Comparison of ENCODE assay signal across 29 cellular contexts in the genomic region with DNA sequence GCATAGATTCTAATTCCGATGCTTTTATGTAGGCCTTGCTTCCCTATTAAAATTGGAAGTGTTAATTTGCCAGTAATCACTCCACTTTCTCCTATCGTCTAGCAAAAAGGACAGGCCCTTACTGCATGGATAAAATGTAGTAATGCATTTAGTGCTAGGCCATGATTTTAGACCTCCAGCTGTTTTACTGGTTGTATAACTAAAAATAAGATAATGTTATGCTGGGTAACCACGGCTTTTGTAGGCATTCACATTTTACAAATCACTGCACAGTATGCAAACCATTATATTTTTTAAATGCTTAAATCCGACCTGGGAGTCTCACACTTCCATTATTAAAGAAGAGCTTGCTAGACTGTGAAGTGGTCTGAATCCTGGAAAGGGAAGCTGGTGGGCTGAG.
"Had no signal": no experiment of that assay in that cellular context is flagged by ENCODE, and none has a peak within 500 bp of the region (broad histone marks: within the 10 kb centered on the region; RNA-seq: fewer than 3 reads in every experiment).

No MANE protein-coding gene starts in this region.

- H3K27ac Mint-ChIP-seq: mesothelial cell of epicardium; naive thymus-derived CD8-positive, alpha-beta T cell; nephron progenitor cell; stimulated activated memory B cell treated with anti-CD40 and anti-IgM and Interleukin-4, amounts not matched to agents 10 μg/mL and 1 μg/mL and 100 μg/mL, for 72 hours; type B pancreatic cell had no signal

- ATAC-seq: foreskin keratinocyte; gastroesophageal sphincter; heart right ventricle; left cardiac atrium; left lung; mucosa of descending colon; naive thymus-derived CD8-positive, alpha-beta T cell; sciatic nerve; stimulated activated memory B cell treated with anti-CD40 and anti-IgM and Interleukin-4, amounts not matched to agents 10 μg/mL and 1 μg/mL and 100 μg/mL, for 72 hours; stimulated activated naive CD8-positive, alpha-beta T cell treated with anti-CD3 and anti-CD28 coated beads, Interleukin-15, Interleukin-2, amounts not matched to agents 100 U/mL and 50 U/mL, for 24 hours had no signal

- H3K4me1 ChIP-seq: esophagus muscularis mucosa, gastroesophageal sphincter, heart right ventricle, left lung, prostate gland, right atrium auricular region, spleen, testis, tibial artery had no signal

- H3K27me3 ChIP-seq: esophagus muscularis mucosa, foreskin keratinocyte, left lung, right atrium auricular region, spleen, testis, tibial artery had no signal

- H3K4me3 Mint-ChIP-seq: mesothelial cell of epicardium; naive thymus-derived CD8-positive, alpha-beta T cell; nephron progenitor cell; stimulated activated memory B cell treated with anti-CD40 and anti-IgM and Interleukin-4, amounts not matched to agents 10 μg/mL and 1 μg/mL and 100 μg/mL, for 72 hours; type B pancreatic cell had no signal

- FAIRE-seq: endothelial cell of umbilical vein had no signal

- H3K27me3 Mint-ChIP-seq: stimulated activated memory B cell treated with anti-CD40 and anti-IgM and Interleukin-4, amounts not matched to agents 10 μg/mL and 1 μg/mL and 100 μg/mL, for 72 hours; type B pancreatic cell had no signal

- H3K27ac ChIP-seq: coronary artery, esophagus muscularis mucosa, gastroesophageal sphincter, heart right ventricle, left lung, prostate gland, right atrium auricular region, spleen, testis, tibial artery had no signal

- H3K36me3 Mint-ChIP-seq: mesothelial cell of epicardium; naive thymus-derived CD8-positive, alpha-beta T cell; stimulated activated memory B cell treated with anti-CD40 and anti-IgM and Interleukin-4, amounts not matched to agents 10 μg/mL and 1 μg/mL and 100 μg/mL, for 72 hours; type B pancreatic cell had no signal

- H3K4me3 ChIP-seq: coronary artery, esophagus muscularis mucosa, gastroesophageal sphincter, heart right ventricle, left lung, mucosa of descending colon, prostate gland, right atrium auricular region, spleen, testis, tibial artery had no signal

- H3K4me1 Mint-ChIP-seq: naive thymus-derived CD8-positive, alpha-beta T cell; nephron progenitor cell; stimulated activated memory B cell treated with anti-CD40 and anti-IgM and Interleukin-4, amounts not matched to agents 10 μg/mL and 1 μg/mL and 100 μg/mL, for 72 hours had no signal

- DNase-seq: dermis blood vessel endothelial cell; effector memory CD4-positive, alpha-beta T cell; foreskin keratinocyte; glutamatergic neuron; heart right ventricle; hypothalamus; left cardiac atrium; left lung; mesenchymal stem cell; mucosa of descending colon; naive thymus-derived CD8-positive, alpha-beta T cell; nephron progenitor cell; nucleus accumbens; spleen; stimulated activated CD4-positive, alpha-beta T cell treated with anti-CD3 and anti-CD28 coated beads, Interleukin-4, amount 100 ng/mL, for 4 hours; stimulated activated naive CD8-positive, alpha-beta T cell treated with anti-CD3 and anti-CD28 coated beads, Interleukin-15, Interleukin-2, amounts not matched to agents 100 U/mL and 50 U/mL, for 24 hours; substantia nigra; testis; tibial artery had no signal

- H3K36me3 ChIP-seq: esophagus muscularis mucosa, gastroesophageal sphincter, heart right ventricle, left lung, prostate gland, right atrium auricular region, spleen, tibial artery had no signal

- H3K9me3 Mint-ChIP-seq: nephron progenitor cell, type B pancreatic cell had no signal

- H3K9me3 ChIP-seq: esophagus muscularis mucosa, gastroesophageal sphincter, heart right ventricle, left lung, mucosa of descending colon, prostate gland, right atrium auricular region, spleen, testis, tibial artery had no signal
